In the genomic region with DNA sequence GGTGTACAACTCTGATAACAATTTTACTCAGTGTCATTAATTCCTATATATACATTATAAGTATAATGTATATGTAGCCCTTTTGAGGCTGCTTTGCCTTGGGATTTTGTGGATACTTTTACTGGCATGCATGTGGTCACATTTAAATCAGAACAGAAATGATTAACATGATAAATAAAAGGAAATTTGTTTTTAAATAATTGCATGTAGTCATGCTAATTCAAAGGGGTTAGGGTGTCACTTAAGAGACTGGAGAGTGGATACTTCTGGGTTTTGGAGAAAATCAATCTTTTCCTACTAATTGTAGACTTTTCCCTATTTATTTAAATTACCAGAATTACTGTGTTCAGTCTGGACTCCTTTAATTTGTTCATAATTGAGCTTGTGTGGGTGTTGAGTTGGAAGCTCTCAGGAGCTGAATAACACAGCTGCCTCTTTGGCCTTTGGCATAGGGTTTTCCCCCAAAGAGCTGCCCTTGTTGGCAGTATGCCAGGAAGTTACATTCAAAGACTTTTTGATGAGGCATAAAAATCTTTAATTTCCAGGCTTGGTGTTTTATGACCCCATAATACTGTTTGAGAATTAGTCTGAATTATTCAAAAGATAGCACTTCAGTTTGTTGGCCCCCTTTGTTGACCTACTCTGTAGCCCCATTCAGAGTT, we compare ENCODE assay signal across 13 cellular contexts.
DNase-seq lines count a peak whose midpoint lies in the region; ATAC-seq and TF ChIP-seq lines count a peak whose summit lies in the region.
"Had no signal": no experiment of that assay in that cellular context is flagged by ENCODE, and none has a peak within 500 bp of the region (broad histone marks: within the 10 kb centered on the region; RNA-seq: fewer than 3 reads in every experiment).

No MANE protein-coding gene starts in this region.

- H3K27ac Mint-ChIP-seq in activated naive CD4-positive, alpha-beta T cell treated with anti-CD3 and anti-CD28 coated beads for 36 hours, result no peak overlapping the region
- H3K27ac Mint-ChIP-seq: activated naive CD8-positive, alpha-beta T cell treated with anti-CD3 and anti-CD28 coated beads, Interleukin-2, amount 10 ng/mL, durations not matched to agents 7 days and 5 days; dendritic cell treated with granulocyte-macrophage colony-stimulating factor and Interleukin-4, amounts not matched to agents 40 ng/mL and 50 ng/mL, for 4 days had no signal

- intact Hi-C loops in activated naive CD4-positive, alpha-beta T cell treated with anti-CD3 and anti-CD28 coated beads for 36 hours (cut with micrococcal nuclease), result no loop called here

- no peaks in the 10 kb centered on the region for H3K9me3 Mint-ChIP-seq in activated naive CD4-positive, alpha-beta T cell treated with anti-CD3 and anti-CD28 coated beads for 36 hours
- H3K9me3 Mint-ChIP-seq: dendritic cell treated with granulocyte-macrophage colony-stimulating factor and Interleukin-4, amounts not matched to agents 40 ng/mL and 50 ng/mL, for 4 days had no signal

- H3K27ac ChIP-seq in KMS-11, result no peak overlapping the region
- H3K27ac ChIP-seq in osteoblast (ENCODE audit: low read depth, low read length), result peak overlapping the region; percentile 45
- H3K27ac ChIP-seq: BLaER1 treated with 17β-estradiol and CSF1 and Interleukin-3, amounts not matched to agents 10 nM and 100 nM; parathyroid adenoma had no signal

- CTCF ChIA-PET in activated naive CD4-positive, alpha-beta T cell treated with anti-CD3 and anti-CD28 coated beads for 36 hours (lab: Charles Lee), result interaction anchor here (1.3 kb wide), 1 partner anchor 326 kb away, joined by 3 read pairs; no protein-coding TSS in a partner anchor

- H3K4me1 ChIP-seq in KMS-11 (ENCODE audit: low read depth, poor library complexity, severe bottlenecking) (peaks cover 9% of the 10 kb centered on the region), osteoblast (ENCODE audit: insufficient read depth, low read length) (peaks cover 10% of the 10 kb centered on the region)
- H3K4me1 ChIP-seq: parathyroid adenoma had no signal

- H3K4me2 ChIP-seq in KMS-11, result peak overlapping the region; percentile 14; the same call in 1 of the 2 replicates
- H3K4me2 ChIP-seq in osteoblast (ENCODE audit: insufficient read depth, low read length), result peak overlapping the region; percentile 62

- H3K4me1 Mint-ChIP-seq in activated naive CD4-positive, alpha-beta T cell treated with anti-CD3 and anti-CD28 coated beads for 36 hours (ENCODE audit: low read depth), result peaks cover 5% of the 10 kb centered on the region

- H3K4me3 ChIP-seq in KMS-11 (IDR thresholded peaks at IDR 0.05; ENCODE audit: insufficient read depth, low read depth, low read length) (no peak overlapping the region), osteoblast (ENCODE audit: insufficient read depth, low read length) (no peak overlapping the region)
- H3K4me3 ChIP-seq: BLaER1 treated with 17β-estradiol and CSF1 and Interleukin-3, amounts not matched to agents 10 nM and 100 nM had no signal

- no peak for ATAC-seq in GM18909 (IDR thresholded peaks at IDR 0.05; ENCODE audit: poor library complexity, unreplicated experiment)
- ATAC-seq in HG02885 (IDR thresholded peaks at IDR 0.05; ENCODE audit: poor library complexity, unreplicated experiment), result no peak

- DNase-seq in activated naive CD4-positive, alpha-beta T cell treated with anti-CD3 and anti-CD28 coated beads for 36 hours, result peak; percentile 50
- no peak for DNase-seq in activated naive CD4-positive, alpha-beta T cell treated with Interleukin-2 at 50 U/mL for 16 hours
- DNase-seq in dermis blood vessel endothelial cell, result peak; percentile 71
- DNase-seq in osteoblast (ENCODE audit: insufficient read length, low spot score, missing footprints), result peak; percentile 15
- no peak for DNase-seq in dedifferentiated amniotic fluid mesenchymal stem cell (ENCODE audit: extremely low spot score)
- DNase-seq: activated naive CD8-positive, alpha-beta T cell treated with anti-CD3 and anti-CD28 coated beads, Interleukin-2, amount 10 ng/mL, durations not matched to agents 7 days and 5 days; glutamatergic neuron had no signal

- H2AFZ ChIP-seq in KMS-11 (ENCODE audit: low read depth) (no peak overlapping the region), osteoblast (ENCODE audit: low read length) (peak overlapping the region; percentile 40)
- H2AFZ ChIP-seq: parathyroid adenoma had no signal

- no peaks in the 10 kb centered on the region for H3K36me3 ChIP-seq in KMS-11 (ENCODE audit: insufficient read depth)
- H3K36me3 ChIP-seq in osteoblast (ENCODE audit: insufficient read depth, low read length), result no peaks in the 10 kb centered on the region
- H3K36me3 ChIP-seq: BLaER1 treated with 17β-estradiol and CSF1 and Interleukin-3, amounts not matched to agents 10 nM and 100 nM had no signal

- no peak overlapping the region for H3K9ac ChIP-seq in KMS-11
- H3K9ac ChIP-seq: BLaER1 treated with 17β-estradiol and CSF1 and Interleukin-3, amounts not matched to agents 10 nM and 100 nM; parathyroid adenoma had no signal

- H3K4me3 Mint-ChIP-seq in activated naive CD4-positive, alpha-beta T cell treated with anti-CD3 and anti-CD28 coated beads for 36 hours, result no peak overlapping the region
- H3K4me3 Mint-ChIP-seq: activated naive CD8-positive, alpha-beta T cell treated with anti-CD3 and anti-CD28 coated beads, Interleukin-2, amount 10 ng/mL, durations not matched to agents 7 days and 5 days; dendritic cell treated with granulocyte-macrophage colony-stimulating factor and Interleukin-4, amounts not matched to agents 40 ng/mL and 50 ng/mL, for 4 days had no signal

- H3K36me3 Mint-ChIP-seq in activated naive CD4-positive, alpha-beta T cell treated with anti-CD3 and anti-CD28 coated beads for 36 hours (ENCODE audit: low read depth), result no peaks in the 10 kb centered on the region
- H3K36me3 Mint-ChIP-seq: activated naive CD8-positive, alpha-beta T cell treated with anti-CD3 and anti-CD28 coated beads, Interleukin-2, amount 10 ng/mL, durations not matched to agents 7 days and 5 days had no signal

- H3K79me2 ChIP-seq in KMS-11 (ENCODE audit: insufficient read depth, low read depth) (no peaks in the 10 kb centered on the region), osteoblast (ENCODE audit: insufficient read depth, low read length) (no peaks in the 10 kb centered on the region)
- H3K79me2 ChIP-seq: parathyroid adenoma had no signal

- H4K20me1 ChIP-seq in KMS-11 (ENCODE audit: insufficient read depth) (no peaks in the 10 kb centered on the region), osteoblast (ENCODE audit: insufficient read depth, low read length) (no peaks in the 10 kb centered on the region)
- H4K20me1 ChIP-seq: BLaER1 treated with 17β-estradiol and CSF1 and Interleukin-3, amounts not matched to agents 10 nM and 100 nM had no signal

- TF ChIP-seq CTCF in KMS-11 (conservative IDR thresholded peaks at IDR 0.05; ENCODE audit: low read depth, low read length) (no peak), osteoblast (IDR thresholded peaks at IDR 0.05; ENCODE audit: extremely low read depth, low read depth, low read length) (no peak)

- no peaks in the 10 kb centered on the region for H3K9me3 ChIP-seq in osteoblast (ENCODE audit: low read depth, low read length)
- H3K9me3 ChIP-seq: BLaER1 treated with 17β-estradiol and CSF1 and Interleukin-3, amounts not matched to agents 10 nM and 100 nM had no signal

- H3K27me3 Mint-ChIP-seq in activated naive CD4-positive, alpha-beta T cell treated with anti-CD3 and anti-CD28 coated beads for 36 hours (ENCODE audit: low read depth), result no peaks in the 10 kb centered on the region
- H3K27me3 Mint-ChIP-seq: activated naive CD8-positive, alpha-beta T cell treated with anti-CD3 and anti-CD28 coated beads, Interleukin-2, amount 10 ng/mL, durations not matched to agents 7 days and 5 days; dendritic cell treated with granulocyte-macrophage colony-stimulating factor and Interleukin-4, amounts not matched to agents 40 ng/mL and 50 ng/mL, for 4 days had no signal

- no peaks in the 10 kb centered on the region for H3K27me3 ChIP-seq in KMS-11 (ENCODE audit: insufficient read depth, low read depth)
- H3K27me3 ChIP-seq in osteoblast (ENCODE audit: insufficient read depth, low read length), result no peaks in the 10 kb centered on the region
- H3K27me3 ChIP-seq: BLaER1 treated with 17β-estradiol and CSF1 and Interleukin-3, amounts not matched to agents 10 nM and 100 nM had no signal

Comparison
In these comparisons a context has a peak if more than half of its experiments do, and no peak if none do; other contexts are left out.
1. DNase-seq: peak in activated naive CD4-positive, alpha-beta T cell treated with anti-CD3 and anti-CD28 coated beads for 36 hours (single experiment), dermis blood vessel endothelial cell (single experiment) and osteoblast (single experiment); none in activated naive CD4-positive, alpha-beta T cell treated with Interleukin-2 at 50 U/mL for 16 hours (single experiment) and dedifferentiated amniotic fluid mesenchymal stem cell (single experiment).